Comparison of ENCODE assay signal across 21 cellular contexts in the genomic region with DNA sequence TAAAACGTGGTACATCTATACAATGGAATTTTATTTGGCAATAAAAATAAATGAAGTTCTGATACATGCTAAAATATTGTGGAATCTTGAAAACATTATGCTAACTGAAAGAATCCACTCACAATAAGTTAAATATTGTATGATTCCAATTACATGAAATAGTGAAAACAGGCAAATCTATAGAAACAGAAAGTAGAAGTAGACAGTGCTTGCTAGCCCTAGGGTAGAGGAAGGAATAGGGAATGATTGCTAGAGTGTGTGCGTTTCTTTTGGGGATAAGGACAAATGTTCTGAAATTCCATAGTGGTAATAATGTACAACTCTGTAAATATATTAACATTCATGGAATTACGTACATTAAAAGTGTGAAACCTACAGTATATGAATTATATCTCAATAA. TPM values are rescaled to one million over a fixed set of nuclear protein-coding genes. Genes with fewer than 3 reads are reported as not detected.
"Had no signal": no experiment of that assay in that cellular context is flagged by ENCODE, and none has a peak within 500 bp of the region (broad histone marks: within the 10 kb centered on the region; RNA-seq: fewer than 3 reads in every experiment).

No MANE protein-coding gene starts in this region.

- H3K4me1 ChIP-seq: right atrium auricular region, spleen, uterus had no signal

- H3K36me3 ChIP-seq: gastroesophageal sphincter, right atrium auricular region, spleen, uterus had no signal

- H3K27me3 ChIP-seq: gastroesophageal sphincter, right atrium auricular region, spleen, testis, uterus had no signal

- ATAC-seq: activated T-cell treated with anti-CD3 and anti-CD28 coated beads, Interleukin-2, amount 50 U/mL, for 72 hours; gastroesophageal sphincter; left cardiac atrium; natural killer cell treated with Interleukin-12 subunit alpha and Interleukin-12 subunit beta and Interleukin-15 and Interleukin-18, amount 100 ng/mL, for 72 hours had no signal

- H3K27ac ChIP-seq: gastroesophageal sphincter, right atrium auricular region, spleen, testis, uterus had no signal

- H3K9me3 ChIP-seq: gastroesophageal sphincter, right atrium auricular region, spleen, testis, uterus had no signal

- H3K4me3 ChIP-seq: gastroesophageal sphincter, right atrium auricular region, spleen, testis, uterus had no signal

- DNase-seq: activated CD4-positive, alpha-beta memory T cell treated with anti-CD3 and anti-CD28 coated beads, Interleukin-2, amount 10 ng/mL, durations not matched to agents 7 days and 5 days; activated CD4-positive, alpha-beta T cell treated with anti-CD3 and anti-CD28 coated beads, Interleukin-2, amount 10 ng/mL, durations not matched to agents 24 days and 14 days; activated effector memory CD4-positive, alpha-beta T cell treated with Interleukin-2 at 50 U/mL for 16 hours; activated naive CD4-positive, alpha-beta T cell treated with anti-CD3 and anti-CD28 coated beads for 36 hours; activated naive CD8-positive, alpha-beta T cell treated with anti-CD3 and anti-CD28 coated beads, Interleukin-2, amount 10 ng/mL, durations not matched to agents 7 days and 5 days; activated T-cell treated with anti-CD3 and anti-CD28 coated beads, Interleukin-2, amount 50 U/mL, for 72 hours; amniotic stem cell; cortex of kidney; endodermal cell; head of caudate nucleus; left cardiac atrium; spleen; stimulated activated CD4-positive, alpha-beta T cell treated with anti-CD3 and anti-CD28 coated beads, Interleukin-4, amount 100 ng/mL, for 1 hour; stimulated activated naive CD4-positive, alpha-beta T cell; testis; trophoblast cell; uterus had no signal

RNA-seq across cellular contexts. Expression of a gene that starts 57.2 kb away (rescaled TPM):
- total RNA-seq: bronchial epithelial cell had no signal
